ENCODE assay signal across 27 cellular contexts in the genomic region with DNA sequence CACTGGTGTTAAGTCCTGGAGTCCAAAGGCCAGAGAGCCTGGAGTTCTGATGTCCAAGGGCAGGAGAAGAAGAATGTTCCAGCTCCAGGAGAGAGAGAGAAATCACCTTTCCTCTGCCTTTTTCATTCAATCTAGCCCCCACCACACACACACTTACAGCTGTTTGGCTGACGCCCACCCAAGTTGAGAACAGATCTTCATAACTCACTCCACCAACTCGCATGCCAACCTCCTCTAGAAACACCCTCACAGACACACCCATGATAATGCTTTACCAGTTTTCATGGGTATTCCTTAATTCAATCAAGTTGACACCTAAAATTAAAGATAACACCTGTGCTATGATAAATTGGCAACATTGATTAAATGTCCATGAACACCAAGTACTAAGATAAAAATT.
"Had no signal": no experiment of that assay in that cellular context is flagged by ENCODE, and none has a peak within 500 bp of the region (broad histone marks: within the 10 kb centered on the region; RNA-seq: fewer than 3 reads in every experiment).

No MANE protein-coding gene starts in this region.

- ATAC-seq: stimulated activated effector memory CD8-positive, alpha-beta T cell treated with anti-CD3 and anti-CD28 coated beads, Interleukin-12 subunit alpha, Interleukin-12 subunit beta, amount 100 ng/mL, for 72 hours; stimulated activated memory B cell treated with anti-CD40 and anti-IgM and Interleukin-4, amounts not matched to agents 10 μg/mL and 1 μg/mL and 100 μg/mL, for 72 hours; stimulated activated naive B cell treated with anti-CD40 and anti-IgM and Interleukin-4, amounts not matched to agents 10 μg/mL and 1 μg/mL and 100 μg/mL, for 72 hours; stimulated activated naive CD8-positive, alpha-beta T cell treated with anti-CD3 and anti-CD28 coated beads, Interleukin-15, amount 100 ng/mL, for 72 hours; stimulated activated naive CD8-positive, alpha-beta T cell treated with anti-CD3 and anti-CD28 coated beads, Interleukin-15, Interleukin-2, amounts not matched to agents 100 U/mL and 50 U/mL, for 24 hours; upper lobe of right lung had no signal

- DNase-seq: stimulated activated CD4-positive, alpha-beta T cell treated with anti-CD3 and anti-CD28 coated beads, Interleukin-2, amount 100 ng/mL, for 48 hours; stimulated activated CD4-positive, alpha-beta T cell treated with anti-CD3 and anti-CD28 coated beads, Interleukin-4, amount 100 ng/mL, for 1 hour; stimulated activated CD4-positive, alpha-beta T cell treated with anti-CD3 and anti-CD28 coated beads, Interleukin-4, amount 100 ng/mL, for 24 hours; stimulated activated CD4-positive, alpha-beta T cell treated with anti-CD3 and anti-CD28 coated beads, Interleukin-4, amount 100 ng/mL, for 4 hours; stimulated activated CD8-positive, alpha-beta memory T cell treated with anti-CD3 and anti-CD28 coated beads, Interleukin-4, amount 100 ng/mL, for 48 hours; stimulated activated naive B cell treated with anti-CD40 and anti-IgM and Interleukin-4, amounts not matched to agents 10 μg/mL and 1 μg/mL and 100 μg/mL, for 72 hours; stimulated activated naive CD4-positive, alpha-beta T cell; stimulated activated naive CD4-positive, alpha-beta T cell treated with Interleukin-2 at 50 U/mL for 16 hours; stimulated activated naive CD8-positive, alpha-beta T cell treated with anti-CD3 and anti-CD28 coated beads, Interleukin-15, amount 100 ng/mL, for 72 hours; stimulated activated naive CD8-positive, alpha-beta T cell treated with anti-CD3 and anti-CD28 coated beads, Interleukin-15, Interleukin-2, amounts not matched to agents 100 U/mL and 50 U/mL, for 24 hours; stomach; substantia nigra; testis; thyroid gland; tibial artery; transverse colon; trophoblast cell; upper lobe of left lung; upper lobe of right lung; uterus had no signal

- FAIRE-seq: urothelium cell line had no signal

- H3K9me3 ChIP-seq: stomach, suprapubic skin, testis, thoracic aorta, thyroid gland, tibial artery, tibial nerve, transverse colon, upper lobe of left lung, upper lobe of right lung, uterus, vagina had no signal

- H3K27ac ChIP-seq: stomach, suprapubic skin, testis, thoracic aorta, thyroid gland, tibial artery, tibial nerve, transverse colon, upper lobe of left lung, upper lobe of right lung, uterus, vagina had no signal

- H3K4me1 ChIP-seq: stomach, suprapubic skin, testis, thyroid gland, tibial artery, tibial nerve, transverse colon, upper lobe of left lung, upper lobe of right lung, uterus, vagina had no signal

- H3K4me3 ChIP-seq: stomach, suprapubic skin, testis, thoracic aorta, thyroid gland, tibial artery, tibial nerve, transverse colon, upper lobe of left lung, upper lobe of right lung, uterus, vagina had no signal
